ENCODE assay signal across 11 cellular contexts in genomic region chr22:50059185-50059880, GRCh38. TPM values are rescaled to one million over a fixed set of nuclear protein-coding genes. Genes with fewer than 3 reads are reported as not detected.
DNase-seq lines count a peak whose midpoint lies in the region; ATAC-seq and TF ChIP-seq lines count a peak whose summit lies in the region.
"Had no signal": no experiment of that assay in that cellular context is flagged by ENCODE, and none has a peak within 500 bp of the region (broad histone marks: within the 10 kb centered on the region; RNA-seq: fewer than 3 reads in every experiment).

No MANE protein-coding gene starts in this region.

- H3K27me3 ChIP-seq in GM23338 (ENCODE audit: insufficient read depth): peaks cover 17% of the 10 kb centered on the region
- H3K27me3 ChIP-seq in trophoblast cell (ENCODE audit: insufficient read depth, low read length): peaks cover 20% of the 10 kb centered on the region
- H3K27me3 ChIP-seq: ovary had no signal

- ATAC-seq in GM23338: peak; percentile 83
- ATAC-seq: activated CD8-positive, alpha-beta T cell treated with anti-CD3 and anti-CD28 coated beads for 36 hours had no signal

- no peak overlapping the region for H2AK5ac ChIP-seq in trophoblast cell (ENCODE audit: low read length)

- no CpG with 5 or more reads among the region's 20 CpGs for WGBS in trophoblast cell (ENCODE audit: extremely low coverage, insufficient coverage, insufficient read length)

- peaks cover 20% of the 10 kb centered on the region for H3K27me3 Mint-ChIP-seq in GM23338 (ENCODE audit: insufficient read depth, low read depth, poor library complexity)

- H3K79me2 ChIP-seq in GM23338 (replicated peaks; ENCODE audit: insufficient read depth) (no peaks in the 10 kb centered on the region), trophoblast cell (ENCODE audit: control insufficient read depth, insufficient read depth, low read length, poor library complexity) (no peaks in the 10 kb centered on the region)

- H4K8ac ChIP-seq in trophoblast cell (ENCODE audit: low read depth, low read length): no peak overlapping the region

- TF ChIP-seq CTCF in GM23338 (conservative IDR thresholded peaks at IDR 0.05; ENCODE audit: low read depth in 2 of 2): peak; percentile 23 to 45; a peak in 3 of 4 replicates
- TF ChIP-seq CTCF in fibroblast of villous mesenchyme (IDR thresholded peaks at IDR 0.05; ENCODE audit: insufficient read depth, low read depth, low read length): no peak
- TF ChIP-seq CTCF in GM13977 (IDR thresholded peaks at IDR 0.05; ENCODE audit: extremely low read depth, insufficient read depth, missing control alignments): no peak

- H3K36me3 Mint-ChIP-seq in GM23338 (ENCODE audit: low read depth): no peaks in the 10 kb centered on the region

- 0 out of 2 replicates have a peak, but pooled peaks cover 3% of the 10 kb centered on the region for H3F3A ChIP-seq in GM23338 (replicated peaks; ENCODE audit: low read depth)

- H2BK5ac ChIP-seq in trophoblast cell (ENCODE audit: low read depth, low read length, poor library complexity): no peak overlapping the region

- no peak overlapping the region for H3K23ac ChIP-seq in trophoblast cell (ENCODE audit: low read length)

- in situ Hi-C loops in GM13977 (cut with MboI; ENCODE audit: low pct_unique_long_range_greater_than_20kb, low sequenced_read_pairs, unreplicated experiment): no loop called here

- peak overlapping the region; percentile 75 for H3K4me3 Mint-ChIP-seq in GM23338
- H3K4me3 Mint-ChIP-seq: activated CD8-positive, alpha-beta T cell treated with anti-CD3 and anti-CD28 coated beads for 36 hours; stimulated activated naive CD8-positive, alpha-beta T cell treated with anti-CD3 and anti-CD28 coated beads, Interleukin-15, Interleukin-2, amounts not matched to agents 100 ng/mL and 50 ng/mL, for 24 hours had no signal

- DNase-seq in GM23338 (ENCODE audit: low spot score): peak; percentile 82
- DNase-seq in RKO (ENCODE audit: low spot score): peak; percentile 18
- peak; percentile 68 for DNase-seq in fibroblast of villous mesenchyme (ENCODE audit: low read depth)
- DNase-seq in trophoblast cell: no peak
- no peak for DNase-seq in NCI-H128 (lab: John Stamatoyannopoulos, UW; ENCODE audit: unreplicated experiment)
- DNase-seq in GM13977 (ENCODE audit: low spot score): no peak
- DNase-seq in ureter (ENCODE audit: low spot score): no peak
- no peak for DNase-seq in NCI-H2029 (lab: John Stamatoyannopoulos, UW)
- DNase-seq: activated CD8-positive, alpha-beta T cell treated with anti-CD3 and anti-CD28 coated beads for 36 hours; ovary had no signal

- H3K27ac ChIP-seq in GM23338 (ENCODE audit: low read depth) (no peak overlapping the region), trophoblast cell (ENCODE audit: low read depth, low read length) (no peak overlapping the region)
- H3K27ac ChIP-seq: ovary had no signal

- H3K18ac ChIP-seq in trophoblast cell (ENCODE audit: low read length): no peak overlapping the region

- no peak overlapping the region for H4K12ac ChIP-seq in trophoblast cell (ENCODE audit: low read depth, low read length)

- peaks cover 1% of the 10 kb centered on the region for H3K9me3 ChIP-seq in trophoblast cell (ENCODE audit: insufficient read depth, low read depth, low read length)
- H3K9me3 ChIP-seq: ovary had no signal

- H3K4me3 ChIP-seq in GM23338 (peak overlapping the region; percentile 69), fibroblast of villous mesenchyme (ENCODE audit: low read depth, low read length) (peak overlapping the region; percentile 2), trophoblast cell (ENCODE audit: low read depth, low read length) (no peak overlapping the region)
- H3K4me3 ChIP-seq: ovary had no signal

- no peaks in the 10 kb centered on the region for H4K20me1 ChIP-seq in GM23338 (replicated peaks; ENCODE audit: insufficient read depth)

- peaks cover 11% of the 10 kb centered on the region for H3K4me1 Mint-ChIP-seq in GM23338

- H3K36me3 ChIP-seq in GM23338 (ENCODE audit: insufficient read depth) (no peaks in the 10 kb centered on the region), trophoblast cell (ENCODE audit: control insufficient read depth in 1 of 2, insufficient read depth in 2 of 2, low read length in 2 of 2) (no peaks in the 10 kb centered on the region)
- H3K36me3 ChIP-seq: ovary had no signal

- H3K79me1 ChIP-seq in trophoblast cell (ENCODE audit: low read length): no peaks in the 10 kb centered on the region

- H3K9ac ChIP-seq in trophoblast cell (ENCODE audit: low read length): no peak overlapping the region

- no peaks in the 10 kb centered on the region for H3K9me2 ChIP-seq in GM23338 (ENCODE audit: insufficient read depth)

- no peak overlapping the region for H2BK12ac ChIP-seq in trophoblast cell (ENCODE audit: low read length)

- no peak overlapping the region for H2BK120ac ChIP-seq in trophoblast cell (ENCODE audit: insufficient read depth, low read length, poor library complexity)

- no peak overlapping the region for H3K4ac ChIP-seq in trophoblast cell (ENCODE audit: low read depth, low read length)

- no peaks in the 10 kb centered on the region; the same call in 2 of the 3 replicates for H3K9me3 Mint-ChIP-seq in GM23338
- H3K9me3 Mint-ChIP-seq: activated CD8-positive, alpha-beta T cell treated with anti-CD3 and anti-CD28 coated beads for 36 hours; stimulated activated naive CD8-positive, alpha-beta T cell treated with anti-CD3 and anti-CD28 coated beads, Interleukin-15, Interleukin-2, amounts not matched to agents 100 ng/mL and 50 ng/mL, for 24 hours had no signal

- H3K14ac ChIP-seq in trophoblast cell (ENCODE audit: low read length): no peak overlapping the region

- no peak overlapping the region; the same call in 1 of the 2 replicates for H3K27ac Mint-ChIP-seq in GM23338
- H3K27ac Mint-ChIP-seq: activated CD8-positive, alpha-beta T cell treated with anti-CD3 and anti-CD28 coated beads for 36 hours; stimulated activated naive CD8-positive, alpha-beta T cell treated with anti-CD3 and anti-CD28 coated beads, Interleukin-15, Interleukin-2, amounts not matched to agents 100 ng/mL and 50 ng/mL, for 24 hours had no signal

- H2AFZ ChIP-seq in GM23338: peak overlapping the region; percentile 87
- H2AFZ ChIP-seq in trophoblast cell (ENCODE audit: insufficient read depth, low read length, poor library complexity): no peak overlapping the region

- H3K4me1 ChIP-seq in GM23338 (ENCODE audit: insufficient read depth) (peaks cover 5% of the 10 kb centered on the region), trophoblast cell (ENCODE audit: control insufficient read depth in 1 of 2, insufficient read depth in 2 of 2, low read length in 2 of 2) (peaks cover 0 to 10% of the 10 kb centered on the region in 2 experiments)

- no peak overlapping the region for H4K91ac ChIP-seq in trophoblast cell (ENCODE audit: low read depth, low read length)

- H3K4me2 ChIP-seq in GM23338 (peak overlapping the region; percentile 89), trophoblast cell (ENCODE audit: low read length) (peak overlapping the region; percentile 16)

TF ChIP-seq in GM23338, 12 proteins besides CTCF, POLR2A, EP300 and RAD21:
- TF ChIP-seq CREB1 (CRISPR knock-in tag; IDR thresholded peaks at IDR 0.05; ENCODE audit: low read depth): no peak
TF ChIP-seq in GM23338: peak in this region for 0.

RNA-seq across cellular contexts. Expression of gene TTLL8, which starts 1.2 kb away (rescaled TPM):
- total RNA-seq in GM23338 (2014; rRNA removed; shearing (Covaris generic)): not detected in 2 replicates
- not detected in 2 replicates for polyA plus RNA-seq in GM23338 (2016; fragmentation: Nextera tagmentation; extraction: Ambion mirVana)
- not detected in 2 replicates for total RNA-seq in fibroblast of villous mesenchyme
- not detected in 2 replicates for polyA plus RNA-seq in trophoblast cell (2013)
- total RNA-seq in ureter: not detected
- total RNA-seq: activated CD8-positive, alpha-beta T cell treated with anti-CD3 and anti-CD28 coated beads for 36 hours; ovary had no signal
- polyA plus RNA-seq: ovary had no signal

RNA-seq across cellular contexts. Expression of gene MLC1, which starts 25.9 kb away (rescaled TPM):
- total RNA-seq in GM23338 (2014; rRNA removed; shearing (Covaris generic)): not detected in 2 replicates
- polyA plus RNA-seq in GM23338 (2016; fragmentation: Nextera tagmentation; extraction: Ambion mirVana): not detected in 2 replicates
- under 0.01 TPM in 2 replicates for total RNA-seq in fibroblast of villous mesenchyme
- 0.22 and 0.28 TPM in 2 replicates for polyA plus RNA-seq in trophoblast cell (2013)
- total RNA-seq in ureter: 0.34 TPM

RNA-seq across cellular contexts. Expression of gene MOV10L1, which starts 30.5 kb away (rescaled TPM):
- 0.62 and 0.73 TPM in 2 replicates for total RNA-seq in GM23338 (2014; rRNA removed; shearing (Covaris generic))
- 1.2 and 1.8 TPM in 2 replicates for polyA plus RNA-seq in GM23338 (2016; fragmentation: Nextera tagmentation; extraction: Ambion mirVana)
- total RNA-seq in fibroblast of villous mesenchyme: 9.7 and 10.8 TPM in 2 replicates
- 0.14 and 0.25 TPM in 2 replicates for polyA plus RNA-seq in trophoblast cell (2013)
- total RNA-seq in ureter: 0.26 TPM

RNA-seq across cellular contexts. Expression of gene IL17REL, which starts 46.8 kb away (rescaled TPM):
- total RNA-seq in GM23338 (2014; rRNA removed; shearing (Covaris generic)): 0.31 TPM in 1 of 2 replicates, not detected in the other
- not detected in 2 replicates for polyA plus RNA-seq in GM23338 (2016; fragmentation: Nextera tagmentation; extraction: Ambion mirVana)
- total RNA-seq in fibroblast of villous mesenchyme (under 0.01 TPM in 1 of 2 replicates, not detected in the other), ureter (not detected)
- polyA plus RNA-seq in trophoblast cell (2013): 0.01 TPM in 1 of 2 replicates, not detected in the other

Comparison
In these comparisons a context has a peak if more than half of its experiments do, and no peak if none do; other contexts are left out.
1. DNase-seq: peak in GM23338 (single experiment), RKO (single experiment) and fibroblast of villous mesenchyme (single experiment); none in trophoblast cell (0 of 2), NCI-H128 (single experiment), GM13977 (single experiment), ureter (single experiment) and NCI-H2029 (single experiment).
2. CTCF ChIP-seq: peak in GM23338 (2 of 2); none in fibroblast of villous mesenchyme (single experiment) and GM13977 (single experiment).